Comparison of ENCODE assay signal across 28 cellular contexts in the genomic region with DNA sequence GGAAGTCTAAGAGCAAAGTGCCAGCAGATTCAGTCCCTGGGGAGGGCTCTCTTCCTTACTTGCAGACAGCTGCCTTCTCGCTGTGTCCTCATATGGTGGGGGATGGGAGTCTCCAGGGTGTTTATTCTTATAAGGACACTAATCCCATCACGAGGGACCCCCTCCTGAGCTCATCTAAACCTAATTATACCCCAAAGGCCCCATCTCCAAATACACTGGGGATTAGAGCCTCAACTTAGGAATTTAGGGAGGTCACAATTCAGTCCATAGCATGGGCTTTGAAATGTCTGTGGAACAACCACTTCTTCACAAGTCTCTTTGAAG.
"Had no signal": no experiment of that assay in that cellular context is flagged by ENCODE, and none has a peak within 500 bp of the region (broad histone marks: within the 10 kb centered on the region; RNA-seq: fewer than 3 reads in every experiment).

No MANE protein-coding gene starts in this region.

- ATAC-seq: activated CD8-positive, alpha-beta T cell treated with anti-CD3 and anti-CD28 coated beads for 36 hours; activated T-cell treated with anti-CD3 and anti-CD28 coated beads, Interleukin-2, amount 50 U/mL, for 72 hours; activated T-helper 17 cell treated with anti-CD3 and anti-CD28 coated beads, Interleukin-2, amount 50 U/mL, for 72 hours had no signal

- H3K36me3 Mint-ChIP-seq: activated naive CD8-positive, alpha-beta T cell treated with anti-CD3 and anti-CD28 coated beads for 36 hours; IgD-negative memory B cell had no signal

- H3K9me3 Mint-ChIP-seq: activated CD4-positive, alpha-beta T cell treated with anti-CD3 and anti-CD28 coated beads, Interleukin-2, amount 10 ng/mL, durations not matched to agents 24 days and 14 days; activated CD8-positive, alpha-beta T cell treated with anti-CD3 and anti-CD28 coated beads for 36 hours; activated naive CD8-positive, alpha-beta T cell treated with anti-CD3 and anti-CD28 coated beads for 36 hours; activated T-cell treated with anti-CD3 and anti-CD28 coated beads, Interleukin-2, amount 50 U/mL, for 72 hours; activated T-helper 17 cell treated with anti-CD3 and anti-CD28 coated beads, Interleukin-2, amount 50 U/mL, for 72 hours; IgD-negative memory B cell had no signal

- H3K4me3 Mint-ChIP-seq: activated CD4-positive, alpha-beta T cell treated with anti-CD3 and anti-CD28 coated beads, Interleukin-2, amount 10 ng/mL, durations not matched to agents 24 days and 14 days; activated CD8-positive, alpha-beta T cell treated with anti-CD3 and anti-CD28 coated beads for 36 hours; activated naive CD8-positive, alpha-beta T cell treated with anti-CD3 and anti-CD28 coated beads for 36 hours; activated T-cell treated with anti-CD3 and anti-CD28 coated beads, Interleukin-2, amount 50 U/mL, for 72 hours; activated T-helper 17 cell treated with anti-CD3 and anti-CD28 coated beads, Interleukin-2, amount 50 U/mL, for 72 hours had no signal

- H3K9me3 ChIP-seq: MG63 had no signal

- H3K27ac Mint-ChIP-seq: activated CD4-positive, alpha-beta T cell treated with anti-CD3 and anti-CD28 coated beads, Interleukin-2, amount 10 ng/mL, durations not matched to agents 24 days and 14 days; activated CD8-positive, alpha-beta T cell treated with anti-CD3 and anti-CD28 coated beads for 36 hours; activated naive CD8-positive, alpha-beta T cell treated with anti-CD3 and anti-CD28 coated beads for 36 hours; activated T-cell treated with anti-CD3 and anti-CD28 coated beads, Interleukin-2, amount 50 U/mL, for 72 hours; activated T-helper 17 cell treated with anti-CD3 and anti-CD28 coated beads, Interleukin-2, amount 50 U/mL, for 72 hours; IgD-negative memory B cell had no signal

- DNase-seq: activated CD4-positive, alpha-beta T cell treated with anti-CD3 and anti-CD28 coated beads, Interleukin-2, amount 10 ng/mL, durations not matched to agents 24 days and 14 days; activated CD4-positive, alpha-beta T cell treated with anti-CD3 and anti-CD28 coated beads, Interleukin-2, amount 50 U/mL, for 4 hours; activated CD8-positive, alpha-beta T cell treated with anti-CD3 and anti-CD28 coated beads for 36 hours; activated effector memory CD4-positive, alpha-beta T cell treated with anti-CD3 and anti-CD28 coated beads, Interleukin-2, amount 50 U/mL, for 16 hours; activated naive CD4-positive, alpha-beta T cell; activated naive CD4-positive, alpha-beta T cell treated with anti-CD3 and anti-CD28 coated beads, Interleukin-2, amount 50 U/mL, for 16 hours; activated naive CD8-positive, alpha-beta T cell treated with anti-CD3 and anti-CD28 coated beads for 36 hours; activated T-cell treated with anti-CD3 and anti-CD28 coated beads, Interleukin-2, amount 50 U/mL, for 1 hour; activated T-cell treated with anti-CD3 and anti-CD28 coated beads, Interleukin-2, amount 50 U/mL, for 72 hours; amniotic stem cell; aorta; brain microvascular endothelial cell; central memory CD4-positive, alpha-beta T cell; Karpas-422; KBM-7; MG63; NCI-H1048; NCI-H1105 treated with DMSO at 0.1 percent for 48 hours; NCI-H187; NCI-H2029 treated with DMSO at 0.1 percent for 48 hours; NCI-H2171; NCI-H510A; OCI-M1; Right ventricle myocardium superior; SW 1271; T1000 had no signal

- H3K4me3 ChIP-seq: MG63 had no signal

- H3K4me1 Mint-ChIP-seq: activated CD4-positive, alpha-beta T cell treated with anti-CD3 and anti-CD28 coated beads, Interleukin-2, amount 10 ng/mL, durations not matched to agents 24 days and 14 days; activated naive CD8-positive, alpha-beta T cell treated with anti-CD3 and anti-CD28 coated beads for 36 hours; activated T-helper 17 cell treated with anti-CD3 and anti-CD28 coated beads, Interleukin-2, amount 50 U/mL, for 72 hours; IgD-negative memory B cell had no signal

- H3K36me3 ChIP-seq: brain microvascular endothelial cell, MG63 had no signal
